Comparison of ENCODE assay signal across 8 cellular contexts in genomic region chr7:105268511-105269392, GRCh38.
A peak's percentile ranks its signal among the peaks of the same experiment; 100 is the strongest.
DNase-seq lines count a peak whose midpoint lies in the region; ATAC-seq and TF ChIP-seq lines count a peak whose summit lies in the region.

No MANE protein-coding gene starts in this region.

- H3K9me3 ChIP-seq in lung (ENCODE audit: control insufficient read depth in 2 of 2, insufficient read depth in 1 of 2, low read length in 1 of 2), result no peaks in the 10 kb centered on the region
- no peaks in the 10 kb centered on the region for H3K9me3 ChIP-seq in thoracic aorta

- H3K36me3 ChIP-seq in lung (ENCODE audit: control insufficient read depth in 2 of 2, insufficient read depth in 2 of 2, low read length in 2 of 2) (no peaks in the 10 kb centered on the region), thoracic aorta (no peaks in the 10 kb centered on the region)

- H3K4me3 ChIP-seq in coronary artery (peak overlapping the region; percentile 68), lung (no peak overlapping the region), thoracic aorta (peak overlapping the region; percentile 72)

- peaks cover 0 to 5% of the 10 kb centered on the region in 2 donors for H3K4me1 ChIP-seq in lung (ENCODE audit: control insufficient read depth in 2 of 2, insufficient read depth in 2 of 2, low read length in 2 of 2)
- H3K4me1 ChIP-seq in thoracic aorta (ENCODE audit: control insufficient read depth in 1 of 2, low read depth in 2 of 2), result peaks cover 22 to 40% of the 10 kb centered on the region in 2 donors

- 3 to 4% methylated on average over 6 of the region's 6 CpGs for WGBS in lung, 2 donors

- ATAC-seq in GM19438 (IDR thresholded peaks at IDR 0.05; ENCODE audit: low read depth, unreplicated experiment) (peak; percentile 66), lung (ENCODE audit: insufficient read depth, low FRiP score) (no peak), thoracic aorta (ENCODE audit: insufficient number of reproducible peaks, low FRiP score, low read depth) (no peak)

- H3K27ac ChIP-seq in coronary artery, result peak overlapping the region; percentile 63 to 71
- peak overlapping the region; percentile 63 to 92 for H3K27ac ChIP-seq in lung (ENCODE audit: low read depth in 1 of 2, low read length in 1 of 2)
- H3K27ac ChIP-seq in thoracic aorta, result peak overlapping the region; percentile 37 to 41

- TF ChIP-seq CTCF in coronary artery (IDR thresholded peaks at IDR 0.05) (no peak), lung (IDR thresholded peaks at IDR 0.05; ENCODE audit: control extremely low read depth, extremely low read depth) (no peak), thoracic aorta (IDR thresholded peaks at IDR 0.05) (no peak)

- no peaks in the 10 kb centered on the region for H3K27me3 ChIP-seq in lung (ENCODE audit: control insufficient read depth, insufficient read depth)
- no peaks in the 10 kb centered on the region for H3K27me3 ChIP-seq in thoracic aorta (replicated peaks; ENCODE audit: insufficient read depth)

- DNase-seq in DMS153 treated with DMSO at 0.1 percent for 48 hours (lab: John Stamatoyannopoulos, UW; ENCODE audit: unreplicated experiment) (peak; percentile 20), HS-5 (ENCODE audit: low read depth) (peak; percentile 28), RKO (ENCODE audit: low spot score) (peak; percentile 82), coronary artery (ENCODE audit: low spot score) (no peak), lung (ENCODE audit: low spot score) (no peak), thoracic aorta (ENCODE audit: low spot score) (no peak), cortex of kidney (lab: John Stamatoyannopoulos, UW) (no peak)

Comparison
In these comparisons a context has a peak if more than half of its experiments do, and no peak if none do; other contexts are left out.
1. DNase-seq: peak in DMS153 treated with DMSO at 0.1 percent for 48 hours (single experiment), HS-5 (single experiment) and RKO (single experiment); none in coronary artery (single experiment), lung (single experiment), thoracic aorta (single experiment) and cortex of kidney (single experiment).
2. Peak in every context shown above with its lines, with median percentiles within 50 percentile points of each other: H3K27ac ChIP-seq.